In the genomic region with DNA sequence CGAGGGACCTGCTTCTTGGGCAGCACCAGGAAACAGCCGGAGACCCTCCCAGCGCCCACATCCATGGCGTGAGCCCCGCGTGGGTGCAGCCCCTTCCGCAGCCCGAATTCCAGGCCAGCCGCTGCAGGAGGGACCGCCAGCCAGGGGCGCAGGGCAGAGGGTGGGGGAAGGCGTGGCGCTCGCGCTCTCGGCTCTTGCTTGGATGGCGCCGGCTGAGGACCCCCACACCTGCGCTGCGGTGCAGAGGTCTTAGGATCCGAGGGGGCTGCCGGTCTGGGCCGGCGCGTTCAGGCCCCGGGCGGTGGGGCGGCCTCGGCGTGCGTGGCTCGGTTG, we compare ENCODE assay signal across 8 cellular contexts. TPM values are rescaled to one million over a fixed set of nuclear protein-coding genes. Genes with fewer than 3 reads are reported as not detected.
DNase-seq lines count a peak whose midpoint lies in the region; ATAC-seq and TF ChIP-seq lines count a peak whose summit lies in the region.

No MANE protein-coding gene starts in this region.

- TF ChIP-seq CTCF in left lung (IDR thresholded peaks at IDR 0.05), result no peak
- no peak for TF ChIP-seq CTCF in suprapubic skin (IDR thresholded peaks at IDR 0.05)

- H3K4me3 ChIP-seq in adipocyte (ENCODE audit: low read length) (peak overlapping the region; percentile 74), left lung (peak overlapping the region; percentile 9 to 22), suprapubic skin (peak overlapping the region; percentile 41)

- H3K27ac ChIP-seq in left lung (no peak overlapping the region), suprapubic skin (no peak overlapping the region)

- H3K9me3 ChIP-seq in adipocyte (ENCODE audit: control insufficient read depth, low read length) (no peaks in the 10 kb centered on the region), left lung (no peaks in the 10 kb centered on the region), suprapubic skin (no peaks in the 10 kb centered on the region)

- H3K36me3 ChIP-seq in adipocyte (ENCODE audit: control insufficient read depth, insufficient read depth, low read length, severe bottlenecking), result no peaks in the 10 kb centered on the region
- H3K36me3 ChIP-seq in left lung, result no peaks in the 10 kb centered on the region
- no peaks in the 10 kb centered on the region for H3K36me3 ChIP-seq in suprapubic skin

- no peak for ATAC-seq in left lung
- ATAC-seq in GM18519 (IDR thresholded peaks at IDR 0.05; ENCODE audit: low FRiP score, unreplicated experiment), result no peak

- H3K4me1 ChIP-seq in adipocyte (ENCODE audit: control insufficient read depth, insufficient read depth, low read length), result peaks cover 30% of the 10 kb centered on the region
- H3K4me1 ChIP-seq in left lung, result peaks cover 12 to 46% of the 10 kb centered on the region in 2 donors
- peaks cover 53% of the 10 kb centered on the region for H3K4me1 ChIP-seq in suprapubic skin

- WGBS in suprapubic skin, result 9% methylated on average over 18 of the region's 32 CpGs

- peak overlapping the region; percentile 71 for H3K9ac ChIP-seq in adipocyte (ENCODE audit: low read length)

- intact Hi-C loops in left lung (cut with DNase I), result loop anchor here (5.0 to 10.0 kb wide), 4 partner anchors 79 to 232 kb away; a partner anchor contains a TSS

- DNase-seq in NCI-H2171 treated with DMSO at 0.1 percent for 48 hours (lab: John Stamatoyannopoulos, UW), result peak; percentile 41
- no peak for DNase-seq in NCI-H2171 (lab: John Stamatoyannopoulos, UW)
- DNase-seq in adipocyte (ENCODE audit: low read depth), result no peak
- DNase-seq in left lung, result no peak
- DNase-seq in suprapubic skin (ENCODE audit: low spot score in 2 of 2), result no peak
- DNase-seq in NK-92 (lab: John Stamatoyannopoulos, UW; ENCODE audit: unreplicated experiment), result no peak
- DNase-seq in KBM-7, result no peak

- in situ Hi-C loops in KBM-7 (cut with MboI; ENCODE audit: low pct_unique_long_range_greater_than_20kb, low sequenced_read_pairs), result no loop called here

- no peak for TF ChIP-seq POLR2A in suprapubic skin (IDR thresholded peaks at IDR 0.05)

- H3K27me3 ChIP-seq in adipocyte (replicated peaks; ENCODE audit: control insufficient read depth, insufficient read depth, low read length), result no peaks in the 10 kb centered on the region
- peaks cover 0 to 40% of the 10 kb centered on the region in 2 donors for H3K27me3 ChIP-seq in left lung
- peaks cover 4% of the 10 kb centered on the region for H3K27me3 ChIP-seq in suprapubic skin

- TF ChIP-seq EP300 in suprapubic skin (IDR thresholded peaks at IDR 0.05), result no peak

RNA-seq across cellular contexts. Expression of a gene that starts 28.8 kb away (rescaled TPM):
- total RNA-seq in left lung, result 1,000 to 10,000 TPM; 2,607 to 3,206 TPM
- 1,000 to 10,000 TPM; 2,659 to 6,485 (median 4,163) TPM for total RNA-seq in suprapubic skin

RNA-seq across cellular contexts. Expression of a gene that starts 44.3 kb away (rescaled TPM):
- total RNA-seq in left lung (1 to 10 TPM; 2.1 to 3.4 TPM), suprapubic skin (1 to 10 TPM in 3 of 4 donors, under 1 TPM in 1; 0.52 to 4.7 (median 3.3) TPM)

Comparison
In these comparisons a context has a peak if more than half of its experiments do, and no peak if none do; other contexts are left out.
1. H3K4me3 ChIP-seq: peak in every context shown above with its lines; median percentile 74 in adipocyte; 41 in suprapubic skin; 16 in left lung.